29 cellular contexts compared by ENCODE assay signal in genomic region chr1:24984300-24984699, GRCh38. TPM values are rescaled to one million over a fixed set of nuclear protein-coding genes. Genes with fewer than 3 reads are reported as not detected.
A peak's percentile ranks its signal among the peaks of the same experiment; 100 is the strongest.
DNase-seq lines count a peak whose midpoint lies in the region; ATAC-seq, FAIRE-seq and TF ChIP-seq lines count a peak whose summit lies in the region.
"Had no signal": no experiment of that assay in that cellular context is flagged by ENCODE, and none has a peak within 500 bp of the region (broad histone marks: within the 10 kb centered on the region; RNA-seq: fewer than 3 reads in every experiment).

No MANE protein-coding gene starts in this region.

- no peak for TF ChIP-seq EP300 in A549 (IDR thresholded peaks at IDR 0.05)

- H3K27me3 Mint-ChIP-seq in T-helper 1 cell treated with Interleukin-12 subunit alpha and Interleukin-12 subunit beta and Interleukin-4 antibody, amounts not matched to agents 30 μg/mL and 1 μg/mL, for 36 hours (ENCODE audit: low read depth): no peaks in the 10 kb centered on the region
- H3K27me3 Mint-ChIP-seq in activated T-helper 17 cell treated with anti-CD3 and anti-CD28 coated beads, Interleukin-2, amount 50 U/mL, for 72 hours: no peaks in the 10 kb centered on the region

- H3K36me3 ChIP-seq in kidney (ENCODE audit: control insufficient read depth in 1 of 2, insufficient read depth in 2 of 2, low read length in 2 of 2) (no peaks in the 10 kb centered on the region), PC-9 (ENCODE audit: low read depth) (no peaks in the 10 kb centered on the region)
- H3K36me3 ChIP-seq in effector memory CD4-positive, alpha-beta T cell (ENCODE audit: control insufficient read depth, insufficient read depth, low read length): no peaks in the 10 kb centered on the region

- H3K4me1 ChIP-seq in A549 (no peaks in the 10 kb centered on the region), kidney (ENCODE audit: control insufficient read depth in 1 of 2, insufficient read depth in 1 of 2, low read depth in 1 of 2, low read length in 2 of 2) (no peaks in the 10 kb centered on the region), PC-9 (replicated peaks; ENCODE audit: insufficient read depth) (no peaks in the 10 kb centered on the region)
- peaks cover 35% of the 10 kb centered on the region for H3K4me1 ChIP-seq in effector memory CD4-positive, alpha-beta T cell (ENCODE audit: control insufficient read depth, insufficient read depth, low read length, poor library complexity, severe bottlenecking)

- no peaks in the 10 kb centered on the region for H4K20me1 ChIP-seq in PC-9 (ENCODE audit: insufficient read depth)

- WGBS in A549 (ENCODE audit: missing lambda C conversion rate): 49% methylated on average over 2 of the region's 2 CpGs

- H3K27ac ChIP-seq in A549 (no peak overlapping the region), kidney (ENCODE audit: low read depth in 2 of 2, low read length in 2 of 2) (no peak overlapping the region), PC-9 (no peak overlapping the region)
- no peak overlapping the region for H3K27ac ChIP-seq in effector memory CD4-positive, alpha-beta T cell (ENCODE audit: insufficient read depth, low read length, poor library complexity, severe bottlenecking)
- H3K27ac ChIP-seq: 22Rv1 had no signal

- no peak for FAIRE-seq in A549 (lab: Jason Lieb, UNC)
- FAIRE-seq in kidney (lab: Jason Lieb, UNC): no peak
- FAIRE-seq: bronchial epithelial cell, GM18507 had no signal

- no peak for TF ChIP-seq CTCF in A549 (IDR thresholded peaks at IDR 0.05)
- TF ChIP-seq CTCF in kidney (IDR thresholded peaks at IDR 0.05; ENCODE audit: borderline replicate concordance, extremely low read depth, insufficient read depth): no peak
- no peak for TF ChIP-seq CTCF in PC-9 (conservative IDR thresholded peaks at IDR 0.05)

- TF ChIP-seq POLR2A in A549 (IDR thresholded peaks at IDR 0.05; ENCODE audit: low read length): no peak

- no TSS peak for BruUV-seq in PC-9 (replicated peaks; lab: Mats Ljungman, UMichigan)

- TF ChIP-seq RAD21 in A549 (conservative IDR thresholded peaks at IDR 0.05 in 1 of 2, IDR thresholded peaks at IDR 0.05 in 1 of 2): no peak

- H3K4me2 ChIP-seq in A549 (no peak overlapping the region), PC-9 (no peak overlapping the region)
- H3K4me2 ChIP-seq: GM23338 had no signal

- H3K27me3 ChIP-seq in PC-9 (ENCODE audit: insufficient read depth, low read depth): no peaks in the 10 kb centered on the region
- no peaks in the 10 kb centered on the region for H3K27me3 ChIP-seq in effector memory CD4-positive, alpha-beta T cell (replicated peaks; ENCODE audit: control insufficient read depth, insufficient read depth, low read length, poor library complexity, severe bottlenecking)

- H3K79me2 ChIP-seq in PC-9 (ENCODE audit: low read depth): no peaks in the 10 kb centered on the region

- ATAC-seq in A549: no peak
- no peak for ATAC-seq in activated T-helper 17 cell treated with anti-CD3 and anti-CD28 coated beads, Interleukin-2, amount 50 U/mL, for 72 hours (replicated peaks)
- ATAC-seq: GM23338, Panc1, sciatic nerve had no signal

- POLR2A ChIA-PET in A549 (lab: Yijun Ruan, JAX): no interaction called here
- POLR2A ChIA-PET in PC-9 (lab: Charles Lee; ENCODE audit: unreplicated experiment): no interaction called here

- DNase-seq in T-helper 1 cell (no peak), A549 (ENCODE audit: low read depth in 1 of 2, low spot score in 1 of 2) (no peak), kidney (peak; percentile 22), NOMO-1 (lab: John Stamatoyannopoulos, UW; ENCODE audit: unreplicated experiment in 2 of 2) (no peak), PC-9 (no peak)
- no peak for DNase-seq in effector memory CD4-positive, alpha-beta T cell
- DNase-seq: activated CD4-positive, CD25-positive, alpha-beta regulatory T cell treated with anti-CD3 and anti-CD28 coated beads, Interleukin-2, amount 50 U/mL, for 72 hours; activated CD8-positive, alpha-beta memory T cell treated with anti-CD3 and anti-CD28 coated beads, Interleukin-2, amount 50 U/mL, for 48 hours; activated effector memory CD4-positive, alpha-beta T cell treated with anti-CD3 and anti-CD28 coated beads, Interleukin-2, amount 50 U/mL, for 16 hours; amygdala; cortex of kidney; islet precursor cell; KG1; MV-4-11; NCI-H1694; NCI-H2171; NCI-H524; SIG-M5; stimulated activated CD4-positive, alpha-beta T cell treated with anti-CD3 and anti-CD28 coated beads, Interleukin-15, amount 100 ng/mL, for 24 hours; SW 1271; trophoblast cell had no signal

- H3K4me3 Mint-ChIP-seq in T-helper 1 cell treated with Interleukin-12 subunit alpha and Interleukin-12 subunit beta and Interleukin-4 antibody, amounts not matched to agents 30 μg/mL and 1 μg/mL, for 36 hours: peak overlapping the region; percentile 71
- peak overlapping the region; percentile 17 for H3K4me3 Mint-ChIP-seq in activated T-helper 17 cell treated with anti-CD3 and anti-CD28 coated beads, Interleukin-2, amount 50 U/mL, for 72 hours
- H3K4me3 Mint-ChIP-seq: GM23338 had no signal

- H3K4me1 Mint-ChIP-seq in T-helper 1 cell treated with Interleukin-12 subunit alpha and Interleukin-12 subunit beta and Interleukin-4 antibody, amounts not matched to agents 30 μg/mL and 1 μg/mL, for 36 hours (ENCODE audit: low read depth): peaks cover 88% of the 10 kb centered on the region
- peaks cover 55% of the 10 kb centered on the region for H3K4me1 Mint-ChIP-seq in activated T-helper 17 cell treated with anti-CD3 and anti-CD28 coated beads, Interleukin-2, amount 50 U/mL, for 72 hours
- H3K4me1 Mint-ChIP-seq: GM23338 had no signal

- intact Hi-C loops in kidney (cut with DNase I) (no loop called here), PC-9 (cut with micrococcal nuclease; ENCODE audit: unreplicated experiment) (no loop called here)

- H3K9ac ChIP-seq in kidney (ENCODE audit: low read length in 2 of 2): no peak overlapping the region

- H3K9me3 Mint-ChIP-seq in T-helper 1 cell treated with Interleukin-12 subunit alpha and Interleukin-12 subunit beta and Interleukin-4 antibody, amounts not matched to agents 30 μg/mL and 1 μg/mL, for 36 hours: no peaks in the 10 kb centered on the region
- peaks cover 4% of the 10 kb centered on the region for H3K9me3 Mint-ChIP-seq in activated T-helper 17 cell treated with anti-CD3 and anti-CD28 coated beads, Interleukin-2, amount 50 U/mL, for 72 hours
- H3K9me3 Mint-ChIP-seq: GM23338 had no signal

- H3K4me3 ChIP-seq in A549: no peak overlapping the region
- no peak overlapping the region for H3K4me3 ChIP-seq in kidney (ENCODE audit: low read length in 2 of 2)
- H3K4me3 ChIP-seq in PC-9: no peak overlapping the region
- H3K4me3 ChIP-seq in effector memory CD4-positive, alpha-beta T cell (ENCODE audit: insufficient read depth, low read depth, low read length, poor library complexity, severe bottlenecking): no peak overlapping the region
- H3K4me3 ChIP-seq: GM23338 had no signal

- H3K36me3 Mint-ChIP-seq in T-helper 1 cell treated with Interleukin-12 subunit alpha and Interleukin-12 subunit beta and Interleukin-4 antibody, amounts not matched to agents 30 μg/mL and 1 μg/mL, for 36 hours (ENCODE audit: low read depth): peaks cover 3% of the 10 kb centered on the region
- H3K36me3 Mint-ChIP-seq in activated T-helper 17 cell treated with anti-CD3 and anti-CD28 coated beads, Interleukin-2, amount 50 U/mL, for 72 hours (ENCODE audit: low read depth): no peaks in the 10 kb centered on the region

- CTCF ChIA-PET in A549 (lab: Yijun Ruan, JAX): interaction anchor here (0.8 kb wide), 1 partner anchor 10 kb away, joined by 3 read pairs; no protein-coding TSS in a partner anchor
- CTCF ChIA-PET in PC-9 (lab: Charles Lee): no interaction called here

- no peak overlapping the region for H3K27ac Mint-ChIP-seq in T-helper 1 cell treated with Interleukin-12 subunit alpha and Interleukin-12 subunit beta and Interleukin-4 antibody, amounts not matched to agents 30 μg/mL and 1 μg/mL, for 36 hours
- peak overlapping the region; percentile 63 for H3K27ac Mint-ChIP-seq in activated T-helper 17 cell treated with anti-CD3 and anti-CD28 coated beads, Interleukin-2, amount 50 U/mL, for 72 hours
- H3K27ac Mint-ChIP-seq: GM23338 had no signal

- no peak overlapping the region for H2AFZ ChIP-seq in PC-9
- H2AFZ ChIP-seq: GM23338 had no signal

- H3F3A ChIP-seq in PC-9 (ENCODE audit: insufficient read depth, low read depth): no peaks in the 10 kb centered on the region

- H3K9me3 ChIP-seq in A549 (no peaks in the 10 kb centered on the region; the same call in 2 of the 3 replicates), kidney (ENCODE audit: control insufficient read depth in 1 of 2, low read length in 2 of 2) (no peaks in the 10 kb centered on the region), PC-9 (ENCODE audit: insufficient read depth, low read depth) (no peaks in the 10 kb centered on the region)
- no peaks in the 10 kb centered on the region for H3K9me3 ChIP-seq in effector memory CD4-positive, alpha-beta T cell (ENCODE audit: control insufficient read depth, low read length)

- H3K9me2 ChIP-seq in PC-9 (ENCODE audit: insufficient read depth): no peaks in the 10 kb centered on the region

TF ChIP-seq in A549, 52 proteins besides CTCF, POLR2A, EP300 and RAD21 (continues in another document):
- no peak for TF ChIP-seq RFX5 (IDR thresholded peaks at IDR 0.05)

RNA-seq across cellular contexts. Expression of gene RUNX3, which starts 54.2 kb away (rescaled TPM):
- polyA plus RNA-seq in A549 (2011; rRNA removed) (1.4 and 2.6 TPM in 2 replicates), A549 (2017; fragmentation: RNase III; extraction: RNeasy Plus Mini Kit Qiagen cat#74134 plus additional on column Dnase treatment) (3.2 to 4.0 TPM (median 3.7 TPM) in 3 replicates), kidney (ENCODE audit: insufficient read depth, low read depth, low replicate concordance) (0.47 TPM)
- 2.7 and 4.9 TPM in 2 replicates for polyA plus RNA-seq in A549 (2012; cell fraction: cytosol; rRNA removed)
- polyA plus RNA-seq in A549 (2012; cell fraction: nucleus; rRNA removed): 2.6 and 3.6 TPM in 2 replicates
- 0.95 and 5.9 TPM in 2 replicates for polyA minus RNA-seq in A549 (2011; rRNA and poly(A)+ RNA removed)
- 100 to 1,000 TPM; 116 to 145 TPM for total RNA-seq in activated T-helper 17 cell treated with anti-CD3 and anti-CD28 coated beads, Interleukin-2, amount 50 U/mL, for 72 hours
- total RNA-seq in kidney (7.9 TPM), PC-9 (2021) (not detected in 2 replicates)

Comparison
In these comparisons a context has a peak if more than half of its experiments do, and no peak if none do; other contexts are left out.
1. RNA of gene RUNX3, which starts 54.2 kb away (total RNA-seq): 116 to 145 TPM in activated T-helper 17 cell treated with anti-CD3 and anti-CD28 coated beads, Interleukin-2, amount 50 U/mL, for 72 hours; 7.9 TPM in kidney (single experiment) and not detected in PC-9; every median in the first group is over 10 times any median in the second.